In the genomic region with DNA sequence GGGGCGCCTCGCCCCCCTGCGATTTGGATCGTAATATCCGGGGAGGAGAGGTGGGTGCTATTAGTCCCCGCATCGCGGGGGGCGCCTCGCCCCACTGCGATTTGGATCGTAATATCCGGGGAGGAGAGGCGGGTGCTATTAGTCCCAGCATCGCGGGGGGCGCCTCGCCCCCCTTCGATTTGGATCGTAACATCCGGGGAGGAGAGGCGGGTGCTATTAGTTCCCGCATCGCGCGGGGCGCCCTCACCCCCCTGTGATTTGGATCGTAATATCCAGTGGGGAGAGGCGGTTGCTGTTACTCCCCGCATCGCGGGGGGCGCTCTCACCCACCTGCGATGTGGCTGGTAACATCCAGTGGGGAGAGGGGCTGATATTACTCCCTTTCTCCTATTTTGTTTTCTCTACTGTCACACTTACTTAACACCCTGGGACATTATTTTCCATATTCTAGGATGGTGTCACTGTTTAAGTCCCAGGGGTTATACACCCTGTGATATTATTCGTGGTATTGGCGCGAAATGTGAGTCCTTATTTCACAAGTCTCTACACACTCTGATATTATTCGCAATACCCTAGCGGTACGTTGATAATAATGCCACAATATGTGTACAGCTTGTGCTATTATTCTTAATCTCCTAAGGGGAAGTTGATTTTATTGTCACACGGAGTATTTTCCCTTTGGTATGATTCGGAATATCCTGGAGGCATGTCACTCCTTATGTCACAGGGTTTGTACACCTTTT, we compare ENCODE assay signal across 8 cellular contexts. TPM values are rescaled to one million over a fixed set of nuclear protein-coding genes. Genes with fewer than 3 reads are reported as not detected.
DNase-seq lines count a peak whose midpoint lies in the region; ATAC-seq, FAIRE-seq and TF ChIP-seq lines count a peak whose summit lies in the region.

No MANE protein-coding gene starts in this region.

- ATAC-seq in HG02981 (IDR thresholded peaks at IDR 0.05; ENCODE audit: unreplicated experiment) (no peak), left colon (no peak)

- TF ChIP-seq CTCF in D721Med (IDR thresholded peaks at IDR 0.05; ENCODE audit: insufficient read depth, missing control alignments): peak; percentile 72

- intact Hi-C loops in left colon (cut with DNase I, micrococcal nuclease): no loop called here

- DNase-seq in D721Med (ENCODE audit: insufficient read length, low spot score) (peak; percentile 58), LoVo (ENCODE audit: low spot score) (peak; percentile 28), globus pallidus (ENCODE audit: low spot score) (peak; percentile 5), SHP77 treated with DMSO at 0.1 percent for 48 hours (lab: John Stamatoyannopoulos, UW) (no peak), left colon (no peak)
- DNase-seq in activated CD8-positive, alpha-beta memory T cell treated with anti-CD3 and anti-CD28 coated beads, Interleukin-2, amount 50 U/mL, for 24 hours (ENCODE audit: extremely low read depth): peak; percentile 14
- DNase-seq in stimulated activated CD8-positive, alpha-beta memory T cell treated with anti-CD3 and anti-CD28 coated beads, Interleukin-15, amount 100 ng/mL, for 1 hour (ENCODE audit: low read depth): peak; percentile 27

- no peak for FAIRE-seq in D721Med (lab: Jason Lieb, UNC)

RNA-seq across cellular contexts. Expression of gene ALDH3B2, which starts 57.8 kb away (rescaled TPM):
- total RNA-seq in left colon: under 1 TPM in 1 of 2 donors, not detected in 1; 0.73 TPM

Comparison
In these comparisons a context has a peak if more than half of its experiments do, and no peak if none do; other contexts are left out.
1. DNase-seq: peak in D721Med (single experiment), LoVo (single experiment), activated CD8-positive, alpha-beta memory T cell treated with anti-CD3 and anti-CD28 coated beads, Interleukin-2, amount 50 U/mL, for 24 hours (single experiment), globus pallidus (single experiment) and stimulated activated CD8-positive, alpha-beta memory T cell treated with anti-CD3 and anti-CD28 coated beads, Interleukin-15, amount 100 ng/mL, for 1 hour (single experiment); none in SHP77 treated with DMSO at 0.1 percent for 48 hours (single experiment) and left colon (0 of 2).